34 cellular contexts compared by ENCODE assay signal in genomic region chr16:68927016-68927415, GRCh38.
"Had no signal": no experiment of that assay in that cellular context is flagged by ENCODE, and none has a peak within 500 bp of the region (broad histone marks: within the 10 kb centered on the region; RNA-seq: fewer than 3 reads in every experiment).

No MANE protein-coding gene starts in this region.

- H3K9me3 Mint-ChIP-seq: activated B cell treated with CpG ODN at 0.5 μM for 24 hours; activated CD8-positive, alpha-beta T cell treated with anti-CD3 and anti-CD28 coated beads for 36 hours; activated naive CD4-positive, alpha-beta T cell treated with anti-CD3 and anti-CD28 coated beads for 36 hours; activated naive CD4-positive, alpha-beta T cell treated with anti-CD3 and anti-CD28 coated beads, Interleukin-2, amount 50 U/mL, for 24 hours; activated naive CD8-positive, alpha-beta T cell treated with anti-CD3 and anti-CD28 coated beads for 36 hours; activated naive CD8-positive, alpha-beta T cell treated with anti-CD3 and anti-CD28 coated beads, Interleukin-2, amount 50 U/mL, for 24 hours; activated T-helper 1 cell treated with anti-CD3 and anti-CD28 coated beads, Interleukin-12 subunit alpha, Interleukin-12 subunit beta, Interleukin-2, Interleukin-4 antibody, amounts not matched to agents 30 ng/mL and 10 ng/mL and 1 ng/mL, durations not matched to agents 14 hours and 24 hours and 36 hours; activated T-helper 2 cell treated with anti-CD3 and anti-CD28 coated beads, Interferon-gamma antibody, Interleukin-2, Interleukin-4, amounts not matched to agents 10 μg/mL and 5 μg/mL and 100 μg/mL, durations not matched to agents 14 hours and 24 hours and 36 hours; central memory CD8-positive, alpha-beta T cell; dendritic cell treated with granulocyte-macrophage colony-stimulating factor and Interleukin-4, amounts not matched to agents 40 ng/mL and 50 ng/mL, for 4 days; effector memory CD8-positive, alpha-beta T cell; T-helper 2 cell treated with Interferon-gamma antibody and Interleukin-4, amounts not matched to agents 5 μg/mL and 100 μg/mL, for 36 hours had no signal

- H3K27ac ChIP-seq: adrenal gland, ascending aorta, brain microvascular endothelial cell, coronary artery, esophagus squamous epithelium, gastroesophageal sphincter, WERI-Rb-1 had no signal

- H3K9me3 ChIP-seq: adrenal gland, ascending aorta, esophagus squamous epithelium, gastroesophageal sphincter had no signal

- FAIRE-seq: bronchial epithelial cell had no signal

- H3K27me3 ChIP-seq: adrenal gland, ascending aorta, brain microvascular endothelial cell, esophagus squamous epithelium, gastroesophageal sphincter had no signal

- H3K4me1 Mint-ChIP-seq: activated B cell treated with CpG ODN at 0.5 μM for 24 hours; activated naive CD4-positive, alpha-beta T cell treated with anti-CD3 and anti-CD28 coated beads, Interleukin-2, amount 50 U/mL, for 24 hours; activated naive CD8-positive, alpha-beta T cell treated with anti-CD3 and anti-CD28 coated beads for 36 hours; activated naive CD8-positive, alpha-beta T cell treated with anti-CD3 and anti-CD28 coated beads, Interleukin-2, amount 50 U/mL, for 24 hours; central memory CD8-positive, alpha-beta T cell had no signal

- H3K4me3 ChIP-seq: adrenal gland, ascending aorta, coronary artery, esophagus squamous epithelium, gastroesophageal sphincter had no signal

- ATAC-seq: activated CD4-positive, CD25-positive, alpha-beta regulatory T cell treated with anti-CD3 and anti-CD28 coated beads, Interleukin-2, amount 50 U/mL, for 24 hours; activated CD8-positive, alpha-beta T cell treated with anti-CD3 and anti-CD28 coated beads for 36 hours; activated naive CD8-positive, alpha-beta T cell treated with anti-CD3 and anti-CD28 coated beads, Interleukin-2, amount 50 U/mL, for 24 hours; effector memory CD8-positive, alpha-beta T cell; gastroesophageal sphincter; T-helper 17 cell had no signal

- H3K4me1 ChIP-seq: adrenal gland, ascending aorta, gastroesophageal sphincter had no signal

- DNase-seq: activated B cell treated with CpG ODN at 0.5 μM for 24 hours; activated CD4-positive, alpha-beta T cell treated with anti-CD3 and anti-CD28 coated beads for 48 hours; activated CD4-positive, alpha-beta T cell treated with anti-CD3 and anti-CD28 coated beads, Interleukin-2, amount 50 U/mL, for 1 hour; activated CD4-positive, alpha-beta T cell treated with anti-CD3 and anti-CD28 coated beads, Interleukin-2, amount 50 U/mL, for 48 hours; activated CD8-positive, alpha-beta memory T cell treated with anti-CD3 and anti-CD28 coated beads for 24 hours; activated CD8-positive, alpha-beta memory T cell treated with anti-CD3 and anti-CD28 coated beads, Interleukin-2, amount 50 U/mL, for 4 hours; activated CD8-positive, alpha-beta T cell treated with anti-CD3 and anti-CD28 coated beads for 36 hours; activated effector memory CD4-positive, alpha-beta T cell treated with anti-CD3 and anti-CD28 coated beads, Interleukin-2, amount 50 U/mL, for 16 hours; activated naive CD4-positive, alpha-beta T cell treated with anti-CD3 and anti-CD28 coated beads for 36 hours; activated naive CD8-positive, alpha-beta T cell treated with anti-CD3 and anti-CD28 coated beads for 36 hours; activated naive CD8-positive, alpha-beta T cell treated with anti-CD3 and anti-CD28 coated beads, Interleukin-2, amount 50 U/mL, for 24 hours; activated T-cell treated with anti-CD3 and anti-CD28 coated beads, Interleukin-2, amount 50 U/mL, for 1 hour; activated T-cell treated with anti-CD3 and anti-CD28 coated beads, Interleukin-2, amount 50 U/mL, for 48 hours; brain microvascular endothelial cell; effector CD4-positive, alpha-beta T cell; effector memory CD8-positive, alpha-beta T cell; esophagus squamous epithelium; foreskin melanocyte; T-helper 1 cell; T-helper 17 cell; T1000; WERI-Rb-1 had no signal

- H3K27ac Mint-ChIP-seq: activated B cell treated with CpG ODN at 0.5 μM for 24 hours; activated CD8-positive, alpha-beta T cell treated with anti-CD3 and anti-CD28 coated beads for 36 hours; activated naive CD4-positive, alpha-beta T cell treated with anti-CD3 and anti-CD28 coated beads for 36 hours; activated naive CD4-positive, alpha-beta T cell treated with anti-CD3 and anti-CD28 coated beads, Interleukin-2, amount 50 U/mL, for 24 hours; activated naive CD8-positive, alpha-beta T cell treated with anti-CD3 and anti-CD28 coated beads for 36 hours; activated naive CD8-positive, alpha-beta T cell treated with anti-CD3 and anti-CD28 coated beads, Interleukin-2, amount 50 U/mL, for 24 hours; activated T-helper 1 cell treated with anti-CD3 and anti-CD28 coated beads, Interleukin-12 subunit alpha, Interleukin-12 subunit beta, Interleukin-2, Interleukin-4 antibody, amounts not matched to agents 30 ng/mL and 10 ng/mL and 1 ng/mL, durations not matched to agents 14 hours and 24 hours and 36 hours; activated T-helper 2 cell treated with anti-CD3 and anti-CD28 coated beads, Interferon-gamma antibody, Interleukin-2, Interleukin-4, amounts not matched to agents 10 μg/mL and 5 μg/mL and 100 μg/mL, durations not matched to agents 14 hours and 24 hours and 36 hours; dendritic cell treated with granulocyte-macrophage colony-stimulating factor and Interleukin-4, amounts not matched to agents 40 ng/mL and 50 ng/mL, for 4 days; effector memory CD8-positive, alpha-beta T cell; T-helper 17 cell; T-helper 2 cell treated with Interferon-gamma antibody and Interleukin-4, amounts not matched to agents 5 μg/mL and 100 μg/mL, for 36 hours had no signal

- H3K4me3 Mint-ChIP-seq: activated B cell treated with CpG ODN at 0.5 μM for 24 hours; activated CD8-positive, alpha-beta T cell treated with anti-CD3 and anti-CD28 coated beads for 36 hours; activated naive CD4-positive, alpha-beta T cell treated with anti-CD3 and anti-CD28 coated beads for 36 hours; activated naive CD4-positive, alpha-beta T cell treated with anti-CD3 and anti-CD28 coated beads, Interleukin-2, amount 50 U/mL, for 24 hours; activated naive CD8-positive, alpha-beta T cell treated with anti-CD3 and anti-CD28 coated beads for 36 hours; activated naive CD8-positive, alpha-beta T cell treated with anti-CD3 and anti-CD28 coated beads, Interleukin-2, amount 50 U/mL, for 24 hours; activated T-helper 1 cell treated with anti-CD3 and anti-CD28 coated beads, Interleukin-12 subunit alpha, Interleukin-12 subunit beta, Interleukin-2, Interleukin-4 antibody, amounts not matched to agents 30 ng/mL and 10 ng/mL and 1 ng/mL, durations not matched to agents 14 hours and 24 hours and 36 hours; central memory CD8-positive, alpha-beta T cell; dendritic cell treated with granulocyte-macrophage colony-stimulating factor and Interleukin-4, amounts not matched to agents 40 ng/mL and 50 ng/mL, for 4 days; effector memory CD8-positive, alpha-beta T cell; T-helper 17 cell; T-helper 2 cell treated with Interferon-gamma antibody and Interleukin-4, amounts not matched to agents 5 μg/mL and 100 μg/mL, for 36 hours had no signal

- H3K27me3 Mint-ChIP-seq: activated B cell treated with CpG ODN at 0.5 μM for 24 hours; activated CD8-positive, alpha-beta T cell treated with anti-CD3 and anti-CD28 coated beads for 36 hours; activated naive CD4-positive, alpha-beta T cell treated with anti-CD3 and anti-CD28 coated beads, Interleukin-2, amount 50 U/mL, for 24 hours; activated naive CD8-positive, alpha-beta T cell treated with anti-CD3 and anti-CD28 coated beads for 36 hours; activated naive CD8-positive, alpha-beta T cell treated with anti-CD3 and anti-CD28 coated beads, Interleukin-2, amount 50 U/mL, for 24 hours; central memory CD8-positive, alpha-beta T cell; dendritic cell treated with granulocyte-macrophage colony-stimulating factor and Interleukin-4, amounts not matched to agents 40 ng/mL and 50 ng/mL, for 4 days; effector memory CD8-positive, alpha-beta T cell; T-helper 17 cell had no signal
